8 cellular contexts compared by ENCODE assay signal in genomic region chr7:132577206-132578049, GRCh38. TPM values are rescaled to one million over a fixed set of nuclear protein-coding genes. Genes with fewer than 3 reads are reported as not detected.
DNase-seq lines count a peak whose midpoint lies in the region; TF ChIP-seq lines count a peak whose summit lies in the region.

No MANE protein-coding gene starts in this region.

- peaks cover 70% of the 10 kb centered on the region for H3K27me3 Mint-ChIP-seq in activated CD4-positive, alpha-beta T cell treated with anti-CD3 and anti-CD28 coated beads, Interleukin-2, amount 10 ng/mL, durations not matched to agents 24 days and 14 days
- H3K27me3 Mint-ChIP-seq in stimulated activated naive CD8-positive, alpha-beta T cell treated with anti-CD3 and anti-CD28 coated beads, Interleukin-15, Interleukin-2, amounts not matched to agents 100 ng/mL and 50 ng/mL, for 24 hours, result peaks cover 68% of the 10 kb centered on the region

- no peak overlapping the region for H3K27ac Mint-ChIP-seq in activated CD4-positive, alpha-beta T cell treated with anti-CD3 and anti-CD28 coated beads, Interleukin-2, amount 10 ng/mL, durations not matched to agents 24 days and 14 days
- H3K27ac Mint-ChIP-seq in stimulated activated naive CD8-positive, alpha-beta T cell treated with anti-CD3 and anti-CD28 coated beads, Interleukin-15, Interleukin-2, amounts not matched to agents 100 ng/mL and 50 ng/mL, for 24 hours, result no peak overlapping the region

- no peaks in the 10 kb centered on the region for H3K9me3 Mint-ChIP-seq in activated CD4-positive, alpha-beta T cell treated with anti-CD3 and anti-CD28 coated beads, Interleukin-2, amount 10 ng/mL, durations not matched to agents 24 days and 14 days
- no peaks in the 10 kb centered on the region for H3K9me3 Mint-ChIP-seq in stimulated activated naive CD8-positive, alpha-beta T cell treated with anti-CD3 and anti-CD28 coated beads, Interleukin-15, Interleukin-2, amounts not matched to agents 100 ng/mL and 50 ng/mL, for 24 hours

- peak overlapping the region; percentile 20 for H3K4me3 ChIP-seq in choroid plexus epithelial cell (ENCODE audit: low read depth, low read length)

- peak overlapping the region; percentile 68 for H3K4me3 Mint-ChIP-seq in activated CD4-positive, alpha-beta T cell treated with anti-CD3 and anti-CD28 coated beads, Interleukin-2, amount 10 ng/mL, durations not matched to agents 24 days and 14 days
- peak overlapping the region; percentile 35 for H3K4me3 Mint-ChIP-seq in stimulated activated naive CD8-positive, alpha-beta T cell treated with anti-CD3 and anti-CD28 coated beads, Interleukin-15, Interleukin-2, amounts not matched to agents 100 ng/mL and 50 ng/mL, for 24 hours

- peak; percentile 81 for DNase-seq in activated CD4-positive, alpha-beta T cell treated with anti-CD3 and anti-CD28 coated beads, Interleukin-2, amount 10 ng/mL, durations not matched to agents 24 days and 14 days
- no peak for DNase-seq in activated CD4-positive, alpha-beta T cell treated with anti-CD3 and anti-CD28 coated beads for 1 hour
- DNase-seq in NCI-H69 (lab: John Stamatoyannopoulos, UW) (peak; percentile 82), choroid plexus epithelial cell (ENCODE audit: low read depth) (peak; percentile 70), left kidney (ENCODE audit: low read depth, low spot score) (peak; percentile 97), SW 1271 (lab: John Stamatoyannopoulos, UW) (no peak)
- no peak for DNase-seq in stimulated activated CD4-positive, alpha-beta T cell treated with anti-CD3 and anti-CD28 coated beads, Interleukin-1b, Interleukin-23, amount 100 ng/mL, for 48 hours

- H3K4me1 Mint-ChIP-seq in activated CD4-positive, alpha-beta T cell treated with anti-CD3 and anti-CD28 coated beads, Interleukin-2, amount 10 ng/mL, durations not matched to agents 24 days and 14 days, result peaks cover 38% of the 10 kb centered on the region
- H3K4me1 Mint-ChIP-seq in stimulated activated naive CD8-positive, alpha-beta T cell treated with anti-CD3 and anti-CD28 coated beads, Interleukin-15, Interleukin-2, amounts not matched to agents 100 ng/mL and 50 ng/mL, for 24 hours (ENCODE audit: low read depth), result peaks cover 13% of the 10 kb centered on the region

- intact Hi-C loops in activated CD4-positive, alpha-beta T cell treated with anti-CD3 and anti-CD28 coated beads, Interleukin-2, amount 10 ng/mL, durations not matched to agents 24 days and 14 days (cut with micrococcal nuclease), result loop anchor here (5.0 kb wide), 1 partner anchor 140 kb away; no protein-coding TSS in a partner anchor

- no peak for TF ChIP-seq CTCF in choroid plexus epithelial cell (conservative IDR thresholded peaks at IDR 0.05; ENCODE audit: low read depth, low read length)

- H3K36me3 Mint-ChIP-seq in activated CD4-positive, alpha-beta T cell treated with anti-CD3 and anti-CD28 coated beads, Interleukin-2, amount 10 ng/mL, durations not matched to agents 24 days and 14 days (ENCODE audit: low read depth), result peaks cover 4% of the 10 kb centered on the region
- no peaks in the 10 kb centered on the region for H3K36me3 Mint-ChIP-seq in stimulated activated naive CD8-positive, alpha-beta T cell treated with anti-CD3 and anti-CD28 coated beads, Interleukin-15, Interleukin-2, amounts not matched to agents 100 ng/mL and 50 ng/mL, for 24 hours (ENCODE audit: low read depth)

RNA-seq across cellular contexts. Expression of gene PLXNA4, which starts 1.2 kb away (rescaled TPM):
- total RNA-seq in activated CD4-positive, alpha-beta T cell treated with anti-CD3 and anti-CD28 coated beads, Interleukin-2, amount 10 ng/mL, durations not matched to agents 24 days and 14 days, result 0.54 and 0.70 TPM in 2 replicates

Comparison
In these comparisons a context has a peak if more than half of its experiments do, and no peak if none do; other contexts are left out.
1. DNase-seq: peak in activated CD4-positive, alpha-beta T cell treated with anti-CD3 and anti-CD28 coated beads, Interleukin-2, amount 10 ng/mL, durations not matched to agents 24 days and 14 days (single experiment), NCI-H69 (single experiment), choroid plexus epithelial cell (single experiment) and left kidney (single experiment); none in activated CD4-positive, alpha-beta T cell treated with anti-CD3 and anti-CD28 coated beads for 1 hour (single experiment), SW 1271 (0 of 2) and stimulated activated CD4-positive, alpha-beta T cell treated with anti-CD3 and anti-CD28 coated beads, Interleukin-1b, Interleukin-23, amount 100 ng/mL, for 48 hours (single experiment).